Comparison of ENCODE assay signal across 9 cellular contexts in the genomic region with DNA sequence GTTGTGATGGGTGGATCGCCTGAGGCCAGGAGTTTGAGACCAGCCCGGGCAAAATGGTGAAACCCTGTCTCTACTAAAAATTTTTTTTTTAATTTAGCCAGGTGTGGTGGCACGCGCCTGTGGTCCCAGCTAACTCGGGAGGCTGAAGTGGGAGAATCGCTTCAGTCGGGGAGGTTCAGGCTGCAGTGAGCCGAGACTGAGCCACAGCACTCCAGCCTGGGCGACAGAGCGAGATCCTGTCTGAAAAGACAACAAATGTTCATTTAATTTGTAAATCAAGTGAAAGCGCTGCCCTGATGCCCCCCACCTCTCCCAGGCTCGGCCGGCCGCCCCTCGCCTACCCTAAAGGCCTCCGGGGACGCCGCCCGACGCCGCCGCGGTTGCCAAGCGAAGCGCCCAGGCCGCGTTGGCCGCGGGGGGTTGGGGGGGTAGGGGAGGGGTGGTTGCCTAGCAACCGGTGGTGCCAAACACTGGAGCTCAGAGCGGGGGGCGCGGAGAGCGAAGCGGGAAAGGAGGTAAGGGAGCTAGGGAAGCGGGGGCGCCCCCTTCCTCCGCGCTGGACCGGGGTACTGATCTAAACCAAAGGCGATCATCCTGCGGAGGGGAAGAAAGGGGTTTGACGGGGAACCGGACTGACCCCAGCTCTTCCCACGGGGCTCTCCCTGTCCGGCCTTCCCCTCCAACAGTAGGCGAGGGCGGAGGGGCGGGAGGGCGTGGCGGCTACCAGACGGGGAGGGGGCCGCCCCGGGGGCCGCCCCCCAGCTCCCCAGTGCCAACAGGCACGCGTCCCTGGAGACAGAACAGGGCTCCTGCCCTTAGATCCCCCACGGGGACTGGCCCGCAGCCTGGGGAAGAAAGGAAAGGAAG. TPM values are rescaled to one million over a fixed set of nuclear protein-coding genes. Genes with fewer than 3 reads are reported as not detected.
DNase-seq lines count a peak whose midpoint lies in the region; ATAC-seq, FAIRE-seq and TF ChIP-seq lines count a peak whose summit lies in the region.
"Had no signal": no experiment of that assay in that cellular context is flagged by ENCODE, and none has a peak within 500 bp of the region (broad histone marks: within the 10 kb centered on the region; RNA-seq: fewer than 3 reads in every experiment).

A gene with protein sequence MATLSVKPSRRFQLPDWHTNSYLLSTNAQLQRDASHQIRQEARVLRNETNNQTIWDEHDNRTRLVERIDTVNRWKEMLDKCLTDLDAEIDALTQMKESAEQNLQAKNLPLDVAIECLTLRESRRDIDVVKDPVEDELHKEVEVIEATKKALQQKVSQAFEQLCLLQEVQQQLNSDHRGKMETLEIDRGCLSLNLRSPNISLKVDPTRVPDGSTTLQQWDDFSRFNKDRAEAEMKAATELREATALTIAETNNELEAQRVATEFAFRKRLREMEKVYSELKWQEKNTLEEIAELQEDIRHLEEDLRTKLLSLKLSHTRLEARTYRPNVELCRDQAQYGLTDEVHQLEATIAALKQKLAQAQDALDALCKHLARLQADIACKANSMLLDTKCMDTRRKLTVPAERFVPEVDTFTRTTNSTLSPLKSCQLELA (plus strand): TSS at position 460 of the 867 bp plus-strand sequence. CDS start 828 bp downstream, outside the sequence.

- H3K4me1 ChIP-seq in mesenchymal stem cell (ENCODE audit: control insufficient read depth, insufficient read depth, low read depth, low read length): peaks cover 25% of the 10 kb centered on the region
- peaks cover 6% of the 10 kb centered on the region for H3K4me1 ChIP-seq in CD4-positive, alpha-beta memory T cell (ENCODE audit: insufficient read depth, low read length)

- H3K9me3 Mint-ChIP-seq in CD4-positive, alpha-beta memory T cell: no peaks in the 10 kb centered on the region

- H3K4me1 Mint-ChIP-seq in CD4-positive, alpha-beta memory T cell: peaks cover 0 to 4% (median under 1%) of the 10 kb centered on the region in 4 donors

- peak within 1 kb of the TSS in 1 of 2 experiments; percentile 23 for H3K23ac ChIP-seq in mesenchymal stem cell (ENCODE audit: low read length in 2 of 2)

- H3K27me3 ChIP-seq in dorsolateral prefrontal cortex (peaks cover 0 to 4% (median 0%) of the 10 kb centered on the region in 45 donors), mesenchymal stem cell (ENCODE audit: control insufficient read depth in 1 of 2, insufficient read depth in 1 of 2, low read length in 2 of 2) (peaks cover 0 to 17% of the 10 kb centered on the region in 2 experiments)
- no peaks in the 10 kb centered on the region for H3K27me3 ChIP-seq in CD4-positive, alpha-beta memory T cell (ENCODE audit: insufficient read depth, low read length)

- intact Hi-C loops in dorsolateral prefrontal cortex (cut with DNase I): loop anchor here in 1 of 2 donors (10.0 kb wide), 2 partner anchors 149 to 199 kb away; a partner anchor contains a TSS
- intact Hi-C loops in CD4-positive, alpha-beta memory T cell (cut with micrococcal nuclease): no loop called here

- H3K27ac ChIP-seq in dorsolateral prefrontal cortex (peak within 1 kb of the TSS in 46 of 59 donors; percentile 4 to 81 (median 56)), mesenchymal stem cell (ENCODE audit: low read length, poor library complexity, severe bottlenecking) (no peak within 1 kb of the TSS)
- no peak within 1 kb of the TSS for H3K27ac ChIP-seq in CD4-positive, alpha-beta memory T cell (ENCODE audit: low read depth, low read length)

- H3K79me1 ChIP-seq in mesenchymal stem cell (replicated peaks; ENCODE audit: low read length, poor library complexity, severe bottlenecking): no peaks in the 10 kb centered on the region

- DNase-seq in NCI-H345 (lab: John Stamatoyannopoulos, UW) (peak; percentile 80), dorsolateral prefrontal cortex (peak in 7 of 10 donors; percentile 50 to 77 (median 60)), mesenchymal stem cell (peak; percentile 76), H54 (ENCODE audit: insufficient read length, low spot score) (no peak)
- DNase-seq in CD4-positive, alpha-beta memory T cell: no peak
- no peak for DNase-seq in stimulated activated CD4-positive, alpha-beta T cell treated with anti-CD3 and anti-CD28 coated beads, Interleukin-1b, Interleukin-23, amount 100 ng/mL, for 48 hours

- peak within 1 kb of the TSS; percentile 86 for H2BK15ac ChIP-seq in mesenchymal stem cell (ENCODE audit: low read depth, poor library complexity, severe bottlenecking)

- TF ChIP-seq CTCF in dorsolateral prefrontal cortex (IDR thresholded peaks at IDR 0.05 in 54 of 56, conservative IDR thresholded peaks at IDR 0.05 in 2 of 56; ENCODE audit: low read depth in 1 of 56, partially characterized antibody in 56 of 56): peak in 5 of 56 donors; percentile 7 to 19 (median 10)

- H3K36me3 Mint-ChIP-seq in CD4-positive, alpha-beta memory T cell: no peaks in the 10 kb centered on the region

- H3K4me3 ChIP-seq in GM08714 (ENCODE audit: low read length) (peak within 1 kb of the TSS; percentile 11; the same call in 1 of the 2 replicates), dorsolateral prefrontal cortex (peak within 1 kb of the TSS; percentile 36 to 80 (median 63)), mesenchymal stem cell (ENCODE audit: insufficient read depth in 1 of 2, low read depth in 1 of 2, low read length in 2 of 2) (peak within 1 kb of the TSS; percentile 59 to 63)
- H3K4me3 ChIP-seq in CD4-positive, alpha-beta memory T cell (ENCODE audit: low read length in 2 of 2): no peak within 1 kb of the TSS

- H3K18ac ChIP-seq in mesenchymal stem cell (ENCODE audit: low read depth in 1 of 2, low read length in 2 of 2): peak within 1 kb of the TSS; percentile 5 to 37

- POLR2A ChIA-PET in CD4-positive, alpha-beta memory T cell (lab: Charles Lee; ENCODE audit: partially characterized antibody): no interaction called here

- H2AFZ ChIP-seq in mesenchymal stem cell (ENCODE audit: low read depth, low read length): peak within 1 kb of the TSS; percentile 62

- H3K27me3 Mint-ChIP-seq in CD4-positive, alpha-beta memory T cell: peaks cover 14 to 27% of the 10 kb centered on the region in 2 donors

- H2AK5ac ChIP-seq in mesenchymal stem cell (ENCODE audit: low read length, severe bottlenecking): no peak within 1 kb of the TSS

- no peak within 1 kb of the TSS for H2BK12ac ChIP-seq in mesenchymal stem cell (ENCODE audit: low read length in 2 of 2)

- no peak for ATAC-seq in HG02973 (IDR thresholded peaks at IDR 0.05; ENCODE audit: unreplicated experiment)

- peak within 1 kb of the TSS; percentile 93 for H3K4me2 ChIP-seq in mesenchymal stem cell (ENCODE audit: low read length, poor library complexity, severe bottlenecking)

- CTCF ChIA-PET in CD4-positive, alpha-beta memory T cell (lab: Charles Lee; ENCODE audit: partially characterized antibody): no interaction called here

- H3K14ac ChIP-seq in mesenchymal stem cell (ENCODE audit: low read length in 2 of 2): no peak within 1 kb of the TSS

- peak within 1 kb of the TSS in 1 of 8 donors; percentile 31 for H3K4me3 Mint-ChIP-seq in CD4-positive, alpha-beta memory T cell

- no peak for TF ChIP-seq POLR2A in H54 (IDR thresholded peaks at IDR 0.05; ENCODE audit: low read depth, low read length)

- peak within 1 kb of the TSS in 2 of 7 donors; percentile 15 to 40 for H3K27ac Mint-ChIP-seq in CD4-positive, alpha-beta memory T cell

- FAIRE-seq in H54 (lab: Jason Lieb, UNC): no peak

- no peak within 1 kb of the TSS for H2BK5ac ChIP-seq in mesenchymal stem cell (ENCODE audit: low read depth, low read length, poor library complexity, severe bottlenecking)

- no peaks in the 10 kb centered on the region for H3K9me3 ChIP-seq in mesenchymal stem cell (ENCODE audit: control insufficient read depth, low read length)
- no peaks in the 10 kb centered on the region for H3K9me3 ChIP-seq in CD4-positive, alpha-beta memory T cell (ENCODE audit: control insufficient read depth in 1 of 2, low read length in 2 of 2)

- peak within 1 kb of the TSS; percentile 75 for H3K9ac ChIP-seq in mesenchymal stem cell (ENCODE audit: low read length)

- H4K8ac ChIP-seq in mesenchymal stem cell (ENCODE audit: low read length): peak within 1 kb of the TSS; percentile 80

- no peak within 1 kb of the TSS for H4K91ac ChIP-seq in mesenchymal stem cell (ENCODE audit: low read length)

- no peak within 1 kb of the TSS for H3K4ac ChIP-seq in mesenchymal stem cell (ENCODE audit: low read depth in 1 of 2, low read length in 2 of 2)

- no peaks in the 10 kb centered on the region for H3K36me3 ChIP-seq in mesenchymal stem cell (ENCODE audit: control insufficient read depth in 1 of 2, insufficient read depth in 2 of 2, low read depth in 1 of 2, low read length in 2 of 2)
- H3K36me3 ChIP-seq in CD4-positive, alpha-beta memory T cell (ENCODE audit: insufficient read depth, low read length): no peaks in the 10 kb centered on the region

- 13% methylated on average over 45 of the region's 59 CpGs for WGBS in mesenchymal stem cell

- H2BK120ac ChIP-seq in mesenchymal stem cell (ENCODE audit: low read depth, low read length): peak within 1 kb of the TSS; percentile 64

RNA-seq across cellular contexts. Expression of the gene that starts here (rescaled TPM):
- total RNA-seq in dorsolateral prefrontal cortex: 1 to 10 TPM in 114 of 120 experiments, under 1 TPM in 6; 0.49 to 6.0 (median 2.3) TPM
- 0.23 TPM for polyA plus RNA-seq in mesenchymal stem cell (2013, experiment 1 of 2)
- 0.29 TPM for polyA plus RNA-seq in mesenchymal stem cell (2013, experiment 2 of 2)
- total RNA-seq in CD4-positive, alpha-beta memory T cell: not detected
- polyA plus RNA-seq in CD4-positive, alpha-beta memory T cell: not detected
- total RNA-seq: NCI-H460 had no signal

Comparison
In these comparisons a context has a peak if more than half of its experiments do, and no peak if none do; other contexts are left out.
1. H3K4me3 ChIP-seq: peak in GM08714 (single experiment), dorsolateral prefrontal cortex (59 of 59) and mesenchymal stem cell (2 of 2); none in CD4-positive, alpha-beta memory T cell (0 of 2).
2. DNase-seq: peak in NCI-H345 (single experiment), dorsolateral prefrontal cortex (7 of 10) and mesenchymal stem cell (single experiment); none in CD4-positive, alpha-beta memory T cell (0 of 5), H54 (single experiment) and stimulated activated CD4-positive, alpha-beta T cell treated with anti-CD3 and anti-CD28 coated beads, Interleukin-1b, Interleukin-23, amount 100 ng/mL, for 48 hours (single experiment).
3. H3K27ac ChIP-seq: peak in dorsolateral prefrontal cortex (46 of 59); none in mesenchymal stem cell (single experiment) and CD4-positive, alpha-beta memory T cell (single experiment).